8 cellular contexts compared by ENCODE assay signal in genomic region chr1:36160949-36161485, GRCh38. TPM values are rescaled to one million over a fixed set of nuclear protein-coding genes. Genes with fewer than 3 reads are reported as not detected.
DNase-seq lines count a peak whose midpoint lies in the region; ATAC-seq and TF ChIP-seq lines count a peak whose summit lies in the region.

No MANE protein-coding gene starts in this region.

- no peaks in the 10 kb centered on the region for H3K36me3 ChIP-seq in iPS DF 6.9 (ENCODE audit: control insufficient read depth, insufficient read depth, low read length)
- no peaks in the 10 kb centered on the region for H3K36me3 ChIP-seq in gastrocnemius medialis

- peak in 3 of 5 experiments; percentile 32 to 46 (median 32) for TF ChIP-seq CTCF in gastrocnemius medialis (IDR thresholded peaks at IDR 0.05 in 4 of 5, conservative IDR thresholded peaks at IDR 0.05 in 1 of 5)

- DNase-seq in Caki2 (ENCODE audit: low read depth) (peak; percentile 64), HK-2 (ENCODE audit: unreplicated experiment) (peak; percentile 80), T-helper 2 cell (peak in 4 of 5 experiments; percentile 43 to 94 (median 56)), astrocyte of the hippocampus (ENCODE audit: low read depth, low spot score) (peak; percentile 74), iPS DF 6.9 (ENCODE audit: low read depth, low spot score) (no peak), gastrocnemius medialis (peak in 1 of 2 donors; percentile 52), NCI-H2171 treated with DMSO at 0.1 percent for 48 hours (lab: John Stamatoyannopoulos, UW) (no peak)

- peaks cover 4% of the 10 kb centered on the region; the same call in 1 of the 2 replicates for H3K4me1 ChIP-seq in iPS DF 6.9 (ENCODE audit: control insufficient read depth, insufficient read depth, low read length)
- peaks cover 77 to 81% of the 10 kb centered on the region in 2 donors for H3K4me1 ChIP-seq in gastrocnemius medialis

- intact Hi-C loops in gastrocnemius medialis (cut with DNase I; ENCODE audit: low total_unique reads) = no loop called here

- no CpG with 5 or more reads among the region's 12 CpGs for WGBS in iPS DF 6.9 (ENCODE audit: insufficient coverage, insufficient read length)

- H3K27me3 ChIP-seq in iPS DF 6.9 (ENCODE audit: control insufficient read depth, insufficient read depth, low read length) (no peaks in the 10 kb centered on the region), gastrocnemius medialis (no peaks in the 10 kb centered on the region)

- no peaks in the 10 kb centered on the region for H3K9me3 ChIP-seq in iPS DF 6.9 (ENCODE audit: control insufficient read depth, insufficient read depth, low read length)
- no peaks in the 10 kb centered on the region for H3K9me3 ChIP-seq in gastrocnemius medialis

- in situ Hi-C loops in Caki2 (cut with HindIII; ENCODE audit: low pct_unique_long_range_greater_than_20kb, low sequenced_read_pairs) (no loop called here), gastrocnemius medialis (cut with MboI; ENCODE audit: low sequenced_read_pairs in 4 of 4) (no loop called here)

- H3K27ac ChIP-seq in iPS DF 6.9 (ENCODE audit: low read length) (no peak overlapping the region), gastrocnemius medialis (peak overlapping the region; percentile 96 to 100 (median 99))

- peak in 1 of 2 donors; percentile 29 for TF ChIP-seq POLR2A in gastrocnemius medialis (IDR thresholded peaks at IDR 0.05)

- H3K4me3 ChIP-seq in iPS DF 6.9 (ENCODE audit: low read length) (peak overlapping the region; percentile 45; the same call in 1 of the 2 replicates), gastrocnemius medialis (peak overlapping the region; percentile 45 to 57 (median 51))

- ATAC-seq in gastrocnemius medialis (peak; percentile 18 to 22), HG02642 (IDR thresholded peaks at IDR 0.05; ENCODE audit: poor library complexity, unreplicated experiment) (no peak)

RNA-seq across cellular contexts. Expression of gene MAP7D1, which starts 5.1 kb away (rescaled TPM):
- 62.3 and 73.0 TPM in 2 replicates for total RNA-seq in Caki2 (2014; rRNA removed; shearing (Covaris generic); ENCODE audit: low replicate concordance)
- 100 to 1,000 TPM; 376 to 967 (median 474) TPM for total RNA-seq in gastrocnemius medialis

RNA-seq across cellular contexts. Expression of gene TRAPPC3, which starts 11.7 kb away (rescaled TPM):
- total RNA-seq in Caki2 (2014; rRNA removed; shearing (Covaris generic); ENCODE audit: low replicate concordance) = 138 and 155 TPM in 2 replicates
- total RNA-seq in gastrocnemius medialis = 10 to 100 TPM; 57.5 to 72.4 (median 63.5) TPM

RNA-seq across cellular contexts. Expression of gene COL8A2, which starts 36.0 kb away (rescaled TPM):
- total RNA-seq in Caki2 (2014; rRNA removed; shearing (Covaris generic); ENCODE audit: low replicate concordance) = not detected in 2 replicates
- 1 to 10 TPM in 1 of 4 donors, under 1 TPM in 3; 0.61 to 1.6 (median 0.81) TPM for total RNA-seq in gastrocnemius medialis

Comparison
In these comparisons a context has a peak if more than half of its experiments do, and no peak if none do; other contexts are left out.
1. DNase-seq: peak in Caki2 (single experiment), HK-2 (single experiment), T-helper 2 cell (4 of 5) and astrocyte of the hippocampus (single experiment); none in iPS DF 6.9 (single experiment) and NCI-H2171 treated with DMSO at 0.1 percent for 48 hours (single experiment).